1 cellular context compared by ENCODE assay signal in the genomic region with DNA sequence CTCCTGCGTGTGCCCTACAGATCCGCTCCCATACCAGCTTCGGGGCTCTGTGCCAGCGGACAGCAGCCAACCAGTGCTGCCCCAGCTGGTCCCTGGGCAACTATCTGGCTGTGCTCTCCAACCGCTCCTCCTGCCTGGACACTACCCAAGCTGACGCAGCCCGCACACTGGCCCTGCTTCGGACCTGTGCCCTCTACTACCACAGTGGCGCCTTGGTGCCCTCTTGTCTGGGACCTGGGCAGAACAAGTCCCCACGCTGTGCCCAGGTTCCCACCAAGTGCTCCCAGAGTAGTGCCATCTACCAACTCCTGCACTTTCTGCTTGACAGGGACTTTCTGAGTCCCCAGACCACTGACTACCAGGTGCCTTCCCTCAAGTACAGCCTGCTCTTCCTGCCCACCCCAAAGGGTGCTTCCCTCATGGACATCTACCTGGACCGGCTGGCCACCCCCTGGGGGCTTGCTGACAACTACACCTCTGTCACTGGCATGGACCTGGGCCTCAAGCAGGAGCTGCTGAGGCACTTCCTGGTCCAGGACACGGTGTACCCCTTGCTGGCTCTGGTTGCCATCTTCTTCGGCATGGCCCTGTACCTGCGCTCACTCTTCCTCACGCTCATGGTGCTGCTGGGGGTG.
TF ChIP-seq lines count a peak whose summit lies in the region.

No MANE protein-coding gene starts in this region.

TF ChIP-seq in A549, 52 proteins besides CTCF, POLR2A, EP300 and RAD21 (continued from another document):
- TF ChIP-seq, protein P1, sequence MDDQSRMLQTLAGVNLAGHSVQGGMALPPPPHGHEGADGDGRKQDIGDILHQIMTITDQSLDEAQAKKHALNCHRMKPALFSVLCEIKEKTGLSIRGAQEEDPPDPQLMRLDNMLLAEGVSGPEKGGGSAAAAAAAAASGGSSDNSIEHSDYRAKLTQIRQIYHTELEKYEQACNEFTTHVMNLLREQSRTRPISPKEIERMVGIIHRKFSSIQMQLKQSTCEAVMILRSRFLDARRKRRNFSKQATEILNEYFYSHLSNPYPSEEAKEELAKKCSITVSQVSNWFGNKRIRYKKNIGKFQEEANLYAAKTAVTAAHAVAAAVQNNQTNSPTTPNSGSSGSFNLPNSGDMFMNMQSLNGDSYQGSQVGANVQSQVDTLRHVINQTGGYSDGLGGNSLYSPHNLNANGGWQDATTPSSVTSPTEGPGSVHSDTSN (IDR thresholded peaks at IDR 0.05) = no peak
- TF ChIP-seq NPAS2 (CRISPR knock-in tag; IDR thresholded peaks at IDR 0.05; ENCODE audit: borderline replicate concordance) (no peak), GATA3 (IDR thresholded peaks at IDR 0.05; ENCODE audit: borderline replicate concordance) (no peak), SMC3 (IDR thresholded peaks at IDR 0.05) (no peak), TP53 (CRISPR knock-in tag; IDR thresholded peaks at IDR 0.05) (no peak), NFE2L2 (conservative IDR thresholded peaks at IDR 0.05; ENCODE audit: low read length) (no peak), JUN (IDR thresholded peaks at IDR 0.05) (no peak), HOXB5 (CRISPR knock-in tag; IDR thresholded peaks at IDR 0.05) (no peak), HDAC2 (IDR thresholded peaks at IDR 0.05) (no peak), JUNB (IDR thresholded peaks at IDR 0.05) (no peak)
- TF ChIP-seq, protein P2, sequence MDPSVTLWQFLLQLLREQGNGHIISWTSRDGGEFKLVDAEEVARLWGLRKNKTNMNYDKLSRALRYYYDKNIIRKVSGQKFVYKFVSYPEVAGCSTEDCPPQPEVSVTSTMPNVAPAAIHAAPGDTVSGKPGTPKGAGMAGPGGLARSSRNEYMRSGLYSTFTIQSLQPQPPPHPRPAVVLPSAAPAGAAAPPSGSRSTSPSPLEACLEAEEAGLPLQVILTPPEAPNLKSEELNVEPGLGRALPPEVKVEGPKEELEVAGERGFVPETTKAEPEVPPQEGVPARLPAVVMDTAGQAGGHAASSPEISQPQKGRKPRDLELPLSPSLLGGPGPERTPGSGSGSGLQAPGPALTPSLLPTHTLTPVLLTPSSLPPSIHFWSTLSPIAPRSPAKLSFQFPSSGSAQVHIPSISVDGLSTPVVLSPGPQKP (IDR thresholded peaks at IDR 0.05; ENCODE audit: low read depth, low read length) = no peak
- TF ChIP-seq, protein P3, sequence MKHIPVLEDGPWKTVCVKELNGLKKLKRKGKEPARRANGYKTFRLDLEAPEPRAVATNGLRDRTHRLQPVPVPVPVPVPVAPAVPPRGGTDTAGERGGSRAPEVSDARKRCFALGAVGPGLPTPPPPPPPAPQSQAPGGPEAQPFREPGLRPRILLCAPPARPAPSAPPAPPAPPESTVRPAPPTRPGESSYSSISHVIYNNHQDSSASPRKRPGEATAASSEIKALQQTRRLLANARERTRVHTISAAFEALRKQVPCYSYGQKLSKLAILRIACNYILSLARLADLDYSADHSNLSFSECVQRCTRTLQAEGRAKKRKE (CRISPR knock-in tag; IDR thresholded peaks at IDR 0.05; ENCODE audit: low read depth) = no peak
